Comparison of ENCODE assay signal across 14 cellular contexts in the genomic region with DNA sequence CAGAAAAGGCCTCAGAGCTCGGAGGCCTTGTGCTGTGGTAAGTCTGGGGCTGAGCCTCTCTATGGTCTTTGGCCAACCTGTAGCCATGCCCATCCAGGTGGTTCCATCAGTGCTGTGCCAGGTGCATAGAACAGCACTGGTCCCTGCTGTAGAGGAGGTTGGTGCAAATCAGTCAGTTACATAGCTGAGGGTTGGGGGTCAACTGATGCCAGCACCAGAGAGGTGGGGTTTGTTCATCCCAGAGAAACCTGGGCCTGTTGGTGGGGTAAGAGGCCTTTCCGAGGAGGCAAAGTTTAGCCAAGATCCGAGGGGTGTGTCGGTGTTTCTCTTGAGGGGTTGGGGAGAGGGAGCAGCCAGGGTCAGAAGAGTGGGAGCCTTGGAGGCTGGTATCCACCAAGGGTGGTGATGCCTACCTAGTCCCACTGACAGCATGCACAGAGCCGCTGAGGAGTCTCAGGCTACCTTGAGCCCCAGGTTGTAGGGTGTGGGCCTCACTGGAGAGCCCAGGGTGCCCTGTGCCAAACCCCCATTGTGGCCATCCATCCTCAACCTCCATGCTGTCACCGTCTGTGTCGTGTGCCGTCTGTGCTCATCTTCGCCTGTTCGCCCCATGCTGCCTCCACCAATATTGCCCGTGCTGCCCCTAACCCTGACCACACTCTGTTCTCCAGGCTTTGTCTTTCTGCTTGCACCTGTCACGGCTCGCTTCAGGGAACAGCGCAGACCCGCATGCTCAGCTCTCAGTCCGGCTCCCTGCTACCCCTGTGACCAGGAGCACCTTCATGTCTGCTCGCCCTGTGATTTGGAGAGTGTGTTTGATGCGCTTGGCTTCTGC.
"Had no signal": no experiment of that assay in that cellular context is flagged by ENCODE, and none has a peak within 500 bp of the region (broad histone marks: within the 10 kb centered on the region; RNA-seq: fewer than 3 reads in every experiment).

No MANE protein-coding gene starts in this region.

- H3K4me3 Mint-ChIP-seq: activated T-cell treated with anti-CD3 and anti-CD28 coated beads, Interleukin-2, amount 50 U/mL, for 4 hours; naive thymus-derived CD8-positive, alpha-beta T cell; stimulated activated naive B cell treated with anti-CD40 and anti-IgM and Interleukin-4, amounts not matched to agents 10 μg/mL and 1 μg/mL and 100 μg/mL, for 72 hours; type B pancreatic cell had no signal

- H3K9me3 ChIP-seq: mucosa of descending colon had no signal

- H3K27me3 Mint-ChIP-seq: naive thymus-derived CD8-positive, alpha-beta T cell; stimulated activated naive B cell treated with anti-CD40 and anti-IgM and Interleukin-4, amounts not matched to agents 10 μg/mL and 1 μg/mL and 100 μg/mL, for 72 hours; type B pancreatic cell had no signal

- H3K27ac Mint-ChIP-seq: stimulated activated naive B cell treated with anti-CD40 and anti-IgM and Interleukin-4, amounts not matched to agents 10 μg/mL and 1 μg/mL and 100 μg/mL, for 72 hours; type B pancreatic cell had no signal

- H3K9me3 Mint-ChIP-seq: activated T-cell treated with anti-CD3 and anti-CD28 coated beads, Interleukin-2, amount 50 U/mL, for 4 hours; naive thymus-derived CD8-positive, alpha-beta T cell; stimulated activated naive B cell treated with anti-CD40 and anti-IgM and Interleukin-4, amounts not matched to agents 10 μg/mL and 1 μg/mL and 100 μg/mL, for 72 hours; type B pancreatic cell had no signal

- ATAC-seq: activated T-cell treated with anti-CD3 and anti-CD28 coated beads, Interleukin-2, amount 50 U/mL, for 4 hours; mucosa of descending colon; naive thymus-derived CD8-positive, alpha-beta T cell; stimulated activated naive B cell treated with anti-CD40 and anti-IgM and Interleukin-4, amounts not matched to agents 10 μg/mL and 1 μg/mL and 100 μg/mL, for 72 hours had no signal

- H3K4me3 ChIP-seq: mucosa of descending colon had no signal

- DNase-seq: activated CD4-positive, alpha-beta T cell treated with anti-CD3 and anti-CD28 coated beads, Interleukin-2, amount 50 U/mL, for 48 hours; activated CD4-positive, CD25-positive, alpha-beta regulatory T cell treated with anti-CD3 and anti-CD28 coated beads, Interleukin-2, amount 50 U/mL, for 72 hours; activated gamma-delta T cell treated with Interleukin-2 at 50 U/mL for 16 hours; activated T-cell treated with anti-CD3 and anti-CD28 coated beads, Interleukin-2, amount 50 U/mL, for 4 hours; effector memory CD4-positive, alpha-beta T cell; erythroblast; hippocampal formation; kidney glomerular epithelial cell; mucosa of descending colon; naive thymus-derived CD8-positive, alpha-beta T cell; small intestine; stimulated activated naive B cell treated with anti-CD40 and anti-IgM and Interleukin-4, amounts not matched to agents 10 μg/mL and 1 μg/mL and 100 μg/mL, for 72 hours; T-helper 9 cell had no signal
